Comparison of ENCODE assay signal across 23 cellular contexts in the genomic region with DNA sequence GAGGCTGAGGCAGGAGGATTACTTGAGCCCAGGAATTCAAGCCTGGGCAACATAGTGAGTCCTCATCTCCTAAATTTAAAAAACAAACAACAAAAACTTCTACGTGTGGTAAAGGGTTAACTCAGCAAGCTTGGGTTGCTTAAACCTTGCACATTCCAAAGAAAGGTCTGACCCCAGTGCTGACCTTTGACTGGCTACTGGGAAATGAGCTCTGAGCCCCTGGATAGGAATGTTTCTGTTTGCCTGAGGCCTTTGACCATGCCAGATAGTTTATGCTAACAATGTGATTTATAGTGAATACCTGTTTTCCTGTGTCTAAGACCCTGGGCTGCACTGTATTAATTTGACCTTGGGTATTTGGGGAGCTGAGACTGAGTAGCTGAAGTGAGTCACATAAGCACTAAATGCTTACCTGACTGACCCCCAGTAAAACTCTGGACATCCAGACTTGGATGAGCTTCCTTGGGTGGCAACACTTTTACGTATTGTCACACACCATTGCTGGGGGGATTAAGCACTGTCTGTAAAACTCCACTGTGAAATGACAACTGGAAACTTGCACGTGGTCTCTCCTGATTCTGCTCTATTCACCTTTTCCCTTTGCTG. TPM values are rescaled to one million over a fixed set of nuclear protein-coding genes. Genes with fewer than 3 reads are reported as not detected.
DNase-seq lines count a peak whose midpoint lies in the region; ATAC-seq, FAIRE-seq and TF ChIP-seq lines count a peak whose summit lies in the region.
"Had no signal": no experiment of that assay in that cellular context is flagged by ENCODE, and none has a peak within 500 bp of the region (broad histone marks: within the 10 kb centered on the region; RNA-seq: fewer than 3 reads in every experiment).

No MANE protein-coding gene starts in this region.

- H3K14ac ChIP-seq in neuronal stem cell (ENCODE audit: low read length), result no peak overlapping the region

- H3K4me1 Mint-ChIP-seq in activated T-cell treated with anti-CD3 and anti-CD28 coated beads, Interleukin-2, amount 50 U/mL, for 72 hours (ENCODE audit: low read depth), result no peaks in the 10 kb centered on the region

- ATAC-seq in GM21528 (IDR thresholded peaks at IDR 0.05; ENCODE audit: low FRiP score, unreplicated experiment), result no peak
- ATAC-seq in activated T-cell treated with anti-CD3 and anti-CD28 coated beads, Interleukin-2, amount 50 U/mL, for 72 hours (replicated peaks in 1 of 2), result no peak
- ATAC-seq: foreskin keratinocyte; naive thymus-derived CD8-positive, alpha-beta T cell had no signal

- WGBS in neuronal stem cell (ENCODE audit: extremely low coverage in 2 of 2, insufficient read length in 2 of 2, insufficient replicate concordance in 1 of 2), 2 donors, result no CpG with 5 or more reads among the region's 3 CpGs

- no peak overlapping the region for H2AK5ac ChIP-seq in neuronal stem cell (ENCODE audit: low read depth, low read length)

- no peak for TF ChIP-seq POLR2A in H54 (IDR thresholded peaks at IDR 0.05; ENCODE audit: low read depth, low read length)

- no peak overlapping the region for H3K23ac ChIP-seq in neuronal stem cell (ENCODE audit: low read depth, low read length, poor library complexity)

- H3K4me3 Mint-ChIP-seq in activated T-cell treated with anti-CD3 and anti-CD28 coated beads, Interleukin-2, amount 50 U/mL, for 72 hours, result no peak overlapping the region
- H3K4me3 Mint-ChIP-seq: activated T-helper 1 cell treated with anti-CD3 and anti-CD28 coated beads, Interleukin-12 subunit alpha, Interleukin-12 subunit beta, Interleukin-2, Interleukin-4 antibody, amounts not matched to agents 30 ng/mL and 10 ng/mL and 1 ng/mL, durations not matched to agents 14 hours and 24 hours and 36 hours; naive thymus-derived CD8-positive, alpha-beta T cell; T-helper 1 cell treated with Interleukin-12 subunit alpha and Interleukin-12 subunit beta and Interleukin-4 antibody, amounts not matched to agents 30 μg/mL and 1 μg/mL, for 36 hours had no signal

- H3K4me1 ChIP-seq in NT2/D1 (ENCODE audit: insufficient read depth, insufficient read length), result no peaks in the 10 kb centered on the region
- peaks cover 7 to 18% of the 10 kb centered on the region in 2 donors for H3K4me1 ChIP-seq in neuronal stem cell (ENCODE audit: control insufficient read depth in 2 of 2, insufficient read depth in 1 of 2, low read depth in 1 of 2, low read length in 2 of 2)
- H3K4me1 ChIP-seq: foreskin keratinocyte, testis had no signal

- no peak overlapping the region for H4K91ac ChIP-seq in neuronal stem cell (ENCODE audit: low read depth, low read length, poor library complexity)

- no peak overlapping the region for H2BK120ac ChIP-seq in neuronal stem cell (ENCODE audit: low read depth, low read length)

- H3K27ac Mint-ChIP-seq in activated T-cell treated with anti-CD3 and anti-CD28 coated beads, Interleukin-2, amount 50 U/mL, for 72 hours, result no peak overlapping the region
- H3K27ac Mint-ChIP-seq: activated T-helper 1 cell treated with anti-CD3 and anti-CD28 coated beads, Interleukin-12 subunit alpha, Interleukin-12 subunit beta, Interleukin-2, Interleukin-4 antibody, amounts not matched to agents 30 ng/mL and 10 ng/mL and 1 ng/mL, durations not matched to agents 14 hours and 24 hours and 36 hours; T-helper 1 cell treated with Interleukin-12 subunit alpha and Interleukin-12 subunit beta and Interleukin-4 antibody, amounts not matched to agents 30 μg/mL and 1 μg/mL, for 36 hours had no signal

- no peak for DNase-seq in H54 (ENCODE audit: insufficient read length, low spot score)
- peak; percentile 62 for DNase-seq in NT2/D1 (ENCODE audit: low read depth, low spot score)
- DNase-seq in iPS-NIHi7 (ENCODE audit: extremely low spot score), result peak; percentile 45
- peak; percentile 85 for DNase-seq in neuronal stem cell (ENCODE audit: low spot score)
- no peak for DNase-seq in activated T-cell treated with anti-CD3 and anti-CD28 coated beads, Interleukin-2, amount 50 U/mL, for 72 hours
- no peak for DNase-seq in UCSD-AML1 (lab: John Stamatoyannopoulos, UW; ENCODE audit: unreplicated experiment)
- DNase-seq in activated gamma-delta T cell (lab: John Stamatoyannopoulos, UW), result no peak
- DNase-seq: activated CD4-positive, CD25-positive, alpha-beta regulatory T cell; AML-193; amniotic stem cell; COR-L47; foreskin keratinocyte; GOT3; MG63; naive thymus-derived CD8-positive, alpha-beta T cell; NCI-H1930; SIG-M5; testis had no signal

- peak; percentile 66 for FAIRE-seq in H54 (lab: Jason Lieb, UNC)

- no peak overlapping the region for H2BK15ac ChIP-seq in neuronal stem cell (ENCODE audit: low read length)

- no peaks in the 10 kb centered on the region for H3K36me3 ChIP-seq in NT2/D1 (ENCODE audit: insufficient read depth, insufficient read length, low read length)
- H3K36me3 ChIP-seq in neuronal stem cell (replicated peaks in 1 of 2; ENCODE audit: control insufficient read depth in 2 of 2, insufficient read depth in 2 of 2, low read length in 2 of 2), result peaks cover 0 to 7% of the 10 kb centered on the region in 2 donors
- H3K36me3 ChIP-seq: MG63 had no signal

- H3K79me1 ChIP-seq in neuronal stem cell (ENCODE audit: low read depth, low read length), result no peaks in the 10 kb centered on the region

- H3K27me3 ChIP-seq in NT2/D1 (ENCODE audit: insufficient read depth, insufficient read length), result no peaks in the 10 kb centered on the region
- no peaks in the 10 kb centered on the region for H3K27me3 ChIP-seq in neuronal stem cell (ENCODE audit: control insufficient read depth in 3 of 3, insufficient read depth in 3 of 3, low read depth in 1 of 3, low read length in 3 of 3)
- H3K27me3 ChIP-seq: foreskin keratinocyte, MG63, testis had no signal

- H3K36me3 Mint-ChIP-seq in activated T-cell treated with anti-CD3 and anti-CD28 coated beads, Interleukin-2, amount 50 U/mL, for 72 hours (ENCODE audit: insufficient read depth in 2 of 2), result no peaks in the 10 kb centered on the region

- H4K8ac ChIP-seq in neuronal stem cell (ENCODE audit: low read depth, low read length), result no peak overlapping the region

- H2BK5ac ChIP-seq in neuronal stem cell (ENCODE audit: low read length), result no peak overlapping the region

- no peak overlapping the region for H2BK12ac ChIP-seq in neuronal stem cell (ENCODE audit: low read length)

- H3K9ac ChIP-seq in NT2/D1 (ENCODE audit: insufficient read length, low read depth), result no peak overlapping the region
- H3K9ac ChIP-seq in neuronal stem cell (ENCODE audit: low read depth, low read length, poor library complexity), result no peak overlapping the region

- H3K4me3 ChIP-seq in NT2/D1 (ENCODE audit: insufficient read length, low read depth) (no peak overlapping the region), neuronal stem cell (ENCODE audit: low read length in 2 of 2) (no peak overlapping the region)
- H3K4me3 ChIP-seq: lung, MG63, testis had no signal

- H3K4me2 ChIP-seq in neuronal stem cell (ENCODE audit: insufficient read depth, low read length, poor library complexity, severe bottlenecking), result peak overlapping the region; percentile 35

- no peaks in the 10 kb centered on the region for H3K27me3 Mint-ChIP-seq in activated T-cell treated with anti-CD3 and anti-CD28 coated beads, Interleukin-2, amount 50 U/mL, for 72 hours (ENCODE audit: low read depth)
- H3K27me3 Mint-ChIP-seq: naive thymus-derived CD8-positive, alpha-beta T cell had no signal

- H3K9me3 ChIP-seq in NT2/D1 (ENCODE audit: insufficient read depth, low read length) (no peaks in the 10 kb centered on the region; the same call in 1 of the 2 replicates), neuronal stem cell (replicated peaks in 1 of 2; ENCODE audit: control insufficient read depth in 2 of 2, insufficient read depth in 1 of 2, low read depth in 1 of 2, low read length in 2 of 2) (no peaks in the 10 kb centered on the region)
- H3K9me3 ChIP-seq: MG63, testis had no signal

- no peak overlapping the region for H2AFZ ChIP-seq in neuronal stem cell (ENCODE audit: low read length)

- H3K27ac ChIP-seq in neuronal stem cell (replicated peaks; ENCODE audit: low read length), result peak overlapping the region; percentile 36
- H3K27ac ChIP-seq: foreskin keratinocyte, HL-60, testis had no signal

- no peaks in the 10 kb centered on the region for H3K9me3 Mint-ChIP-seq in activated T-cell treated with anti-CD3 and anti-CD28 coated beads, Interleukin-2, amount 50 U/mL, for 72 hours
- H3K9me3 Mint-ChIP-seq: naive thymus-derived CD8-positive, alpha-beta T cell; T-helper 1 cell treated with Interleukin-12 subunit alpha and Interleukin-12 subunit beta and Interleukin-4 antibody, amounts not matched to agents 30 μg/mL and 1 μg/mL, for 36 hours had no signal

- H3K4ac ChIP-seq in neuronal stem cell (ENCODE audit: low read length), result no peak overlapping the region

- no peak overlapping the region for H3K18ac ChIP-seq in neuronal stem cell (ENCODE audit: low read length)

RNA-seq across cellular contexts. Expression of a gene that starts 20.7 kb away (rescaled TPM):
- polyA plus RNA-seq in neuronal stem cell (2013, experiment 1 of 2), result 16.5 TPM
- 16.5 TPM for polyA plus RNA-seq in neuronal stem cell (2013, experiment 2 of 2)
- total RNA-seq in activated T-cell treated with anti-CD3 and anti-CD28 coated beads, Interleukin-2, amount 50 U/mL, for 72 hours, result 10 to 100 TPM; 23.4 to 25.3 TPM

Comparison
In these comparisons a context has a peak if more than half of its experiments do, and no peak if none do; other contexts are left out.
1. DNase-seq: peak in NT2/D1 (single experiment), iPS-NIHi7 (single experiment) and neuronal stem cell (single experiment); none in H54 (single experiment), activated T-cell treated with anti-CD3 and anti-CD28 coated beads, Interleukin-2, amount 50 U/mL, for 72 hours (0 of 2), UCSD-AML1 (single experiment) and activated gamma-delta T cell (single experiment).